ENCODE assay signal across 11 cellular contexts in the genomic region with DNA sequence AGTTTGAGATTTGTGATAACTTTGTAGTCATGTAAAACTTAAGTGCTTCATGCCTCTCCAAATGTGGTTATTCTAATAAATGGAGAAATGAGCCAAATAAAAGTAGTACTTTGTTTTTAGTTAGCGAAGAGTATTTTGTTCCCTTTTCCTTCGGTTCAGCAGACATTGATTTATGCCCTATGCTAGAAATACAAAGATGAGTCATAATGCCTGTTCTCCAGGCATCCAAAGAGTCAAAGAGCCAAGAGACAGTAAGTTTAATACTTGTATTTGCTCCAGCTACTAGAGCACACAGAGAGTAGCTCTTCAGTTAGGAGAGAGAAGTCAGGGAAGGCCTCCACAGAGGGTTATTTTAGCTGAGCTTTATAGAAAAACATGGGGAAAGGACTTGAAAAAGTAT. TPM values are rescaled to one million over a fixed set of nuclear protein-coding genes. Genes with fewer than 3 reads are reported as not detected.
DNase-seq lines count a peak whose midpoint lies in the region; ATAC-seq and TF ChIP-seq lines count a peak whose summit lies in the region.
"Had no signal": no experiment of that assay in that cellular context is flagged by ENCODE, and none has a peak within 500 bp of the region (broad histone marks: within the 10 kb centered on the region; RNA-seq: fewer than 3 reads in every experiment).

No MANE protein-coding gene starts in this region.

- peaks cover 23% of the 10 kb centered on the region for H3F3A ChIP-seq in SK-N-SH (replicated peaks; ENCODE audit: insufficient read depth)

- DNase-seq in GDM1 (lab: John Stamatoyannopoulos, UW) (peak; percentile 29), SK-N-SH (no peak), foreskin keratinocyte (peak in 1 of 2 donors; percentile 33), gastrocnemius medialis (no peak), hippocampal formation (lab: John Stamatoyannopoulos, UW) (no peak), SKM-1 treated with dmso at 0.1 percent for 144 hours (lab: John Stamatoyannopoulos, UW; ENCODE audit: unreplicated experiment) (no peak)
- DNase-seq: DMS53, left colon, small intestine had no signal

- H3K9me2 ChIP-seq in SK-N-SH, result no peaks in the 10 kb centered on the region

- H3K27me3 ChIP-seq in SK-N-SH (ENCODE audit: insufficient read depth) (no peaks in the 10 kb centered on the region), foreskin keratinocyte (no peaks in the 10 kb centered on the region), gastrocnemius medialis (no peaks in the 10 kb centered on the region)

- H3K79me2 ChIP-seq in SK-N-SH (ENCODE audit: insufficient read depth), result no peaks in the 10 kb centered on the region

- no peaks in the 10 kb centered on the region for H4K20me1 ChIP-seq in SK-N-SH (ENCODE audit: insufficient read depth)

- H3K4me2 ChIP-seq in SK-N-SH, result peak overlapping the region; percentile 57; the same call in 1 of the 2 replicates

- TF ChIP-seq CTCF in SK-N-SH (IDR thresholded peaks at IDR 0.05), result no peak
- no peak for TF ChIP-seq CTCF in foreskin keratinocyte (conservative IDR thresholded peaks at IDR 0.05)
- no peak for TF ChIP-seq CTCF in gastrocnemius medialis (IDR thresholded peaks at IDR 0.05 in 4 of 5, conservative IDR thresholded peaks at IDR 0.05 in 1 of 5)

- TF ChIP-seq RAD21 in SK-N-SH (IDR thresholded peaks at IDR 0.05; ENCODE audit: low read length), result no peak

- POLR2A ChIA-PET in SK-N-SH (lab: Yijun Ruan, JAX), result no interaction called here

- ATAC-seq in foreskin keratinocyte (peak; percentile 53), gastrocnemius medialis (peak; percentile 97 to 99), HG03460 (IDR thresholded peaks at IDR 0.05; ENCODE audit: unreplicated experiment) (no peak), GM18858 (IDR thresholded peaks at IDR 0.05; ENCODE audit: unreplicated experiment) (no peak)
- ATAC-seq: left colon had no signal

- TF ChIP-seq POLR2A in gastrocnemius medialis (IDR thresholded peaks at IDR 0.05), result no peak

- peak overlapping the region; percentile 32; the same call in 1 of the 2 replicates for H3K9ac ChIP-seq in SK-N-SH

- in situ Hi-C loops in gastrocnemius medialis (cut with MboI; ENCODE audit: low sequenced_read_pairs in 4 of 4), result loop anchor here in 2 of 4 donors (10.0 to 25.0 kb wide), 2 partner anchors 187 to 189 kb away; no protein-coding TSS in a partner anchor

- H3K36me3 ChIP-seq in SK-N-SH (replicated peaks in 1 of 2; ENCODE audit: control insufficient read depth in 1 of 2, insufficient read depth in 2 of 2, low read length in 1 of 2) (peaks cover 7 to 12% of the 10 kb centered on the region in 2 experiments), gastrocnemius medialis (peaks cover 0 to 27% of the 10 kb centered on the region in 2 donors)

- WGBS in SK-N-SH (ENCODE audit: low lambda C conversion rate), result 11% methylated on average over 2 of the region's 2 CpGs

- H3K4me3 ChIP-seq in SK-N-SH (ENCODE audit: low read depth in 2 of 2, low read length in 1 of 2), result peak overlapping the region in 1 of 2 experiments; percentile 14; a peak in 2 of 4 replicates
- peak overlapping the region in 1 of 4 donors; percentile 6 for H3K4me3 ChIP-seq in gastrocnemius medialis

- H3K9me3 ChIP-seq in SK-N-SH (no peaks in the 10 kb centered on the region), gastrocnemius medialis (no peaks in the 10 kb centered on the region)

- peak overlapping the region; percentile 74 for H2AFZ ChIP-seq in SK-N-SH (ENCODE audit: low read depth)

- intact Hi-C loops in gastrocnemius medialis (cut with DNase I; ENCODE audit: low total_unique reads), result loop anchor here (1.0 to 5.0 kb wide), 3 partner anchors 35 to 207 kb away; no protein-coding TSS in a partner anchor

- H3K27ac ChIP-seq in SK-N-SH (ENCODE audit: low read depth in 2 of 2, low read length in 1 of 2), result peak overlapping the region; percentile 74 to 83; a peak in 3 of 4 replicates
- no peak overlapping the region for H3K27ac ChIP-seq in foreskin keratinocyte
- H3K27ac ChIP-seq in gastrocnemius medialis, result peak overlapping the region; percentile 65 to 75 (median 71)

- TF ChIP-seq EP300 in SK-N-SH (IDR thresholded peaks at IDR 0.05; ENCODE audit: borderline replicate concordance in 1 of 2, low read depth in 1 of 2, low read length in 1 of 2), result peak in 1 of 2 experiments; percentile 60; a peak in 2 of 4 replicates

- CTCF ChIA-PET in SK-N-SH (lab: Yijun Ruan, JAX), result interaction anchor here (1.0 to 3.1 kb wide), 7 partner anchors 10 to 208 kb away, joined by 3 to 24 read pairs (median 9); partner anchors contain the start of gene COQ2

- H3K4me1 ChIP-seq in SK-N-SH (ENCODE audit: control insufficient read depth in 1 of 2, insufficient read depth in 2 of 2, low read depth in 1 of 2, low read length in 1 of 2) (peaks cover 0 to 6% of the 10 kb centered on the region in 2 experiments; a peak in 1 of 4 replicates), foreskin keratinocyte (no peaks in the 10 kb centered on the region), gastrocnemius medialis (peaks cover 15 to 21% of the 10 kb centered on the region in 2 donors)

TF ChIP-seq in SK-N-SH, 30 proteins besides CTCF, POLR2A, EP300 and RAD21 (continues in another document):
- TF ChIP-seq TCF12 (IDR thresholded peaks at IDR 0.05) (peak; percentile 79), FOXM1 (IDR thresholded peaks at IDR 0.05; ENCODE audit: low read depth) (no peak), FOSL2 (IDR thresholded peaks at IDR 0.05; ENCODE audit: borderline replicate concordance, low read depth) (peak; percentile 95), USF2 (IDR thresholded peaks at IDR 0.05; ENCODE audit: borderline replicate concordance, low read depth, low read length) (no peak), MAX (IDR thresholded peaks at IDR 0.05; ENCODE audit: low read depth) (no peak), RXRA (IDR thresholded peaks at IDR 0.05; ENCODE audit: borderline replicate concordance, low read depth) (peak; percentile 41; the same call in 1 of the 2 replicates), SIN3A (IDR thresholded peaks at IDR 0.05; ENCODE audit: borderline replicate concordance, low read depth, low read length) (0 out of 2 replicates have a peak, but pooled peaks have one; percentile 41), SMC3 (IDR thresholded peaks at IDR 0.05; ENCODE audit: low read depth, low read length) (no peak), ELF1 (IDR thresholded peaks at IDR 0.05) (no peak), FOXJ3 (CRISPR knock-in tag; IDR thresholded peaks at IDR 0.05) (no peak)
- TF ChIP-seq, protein P1, sequence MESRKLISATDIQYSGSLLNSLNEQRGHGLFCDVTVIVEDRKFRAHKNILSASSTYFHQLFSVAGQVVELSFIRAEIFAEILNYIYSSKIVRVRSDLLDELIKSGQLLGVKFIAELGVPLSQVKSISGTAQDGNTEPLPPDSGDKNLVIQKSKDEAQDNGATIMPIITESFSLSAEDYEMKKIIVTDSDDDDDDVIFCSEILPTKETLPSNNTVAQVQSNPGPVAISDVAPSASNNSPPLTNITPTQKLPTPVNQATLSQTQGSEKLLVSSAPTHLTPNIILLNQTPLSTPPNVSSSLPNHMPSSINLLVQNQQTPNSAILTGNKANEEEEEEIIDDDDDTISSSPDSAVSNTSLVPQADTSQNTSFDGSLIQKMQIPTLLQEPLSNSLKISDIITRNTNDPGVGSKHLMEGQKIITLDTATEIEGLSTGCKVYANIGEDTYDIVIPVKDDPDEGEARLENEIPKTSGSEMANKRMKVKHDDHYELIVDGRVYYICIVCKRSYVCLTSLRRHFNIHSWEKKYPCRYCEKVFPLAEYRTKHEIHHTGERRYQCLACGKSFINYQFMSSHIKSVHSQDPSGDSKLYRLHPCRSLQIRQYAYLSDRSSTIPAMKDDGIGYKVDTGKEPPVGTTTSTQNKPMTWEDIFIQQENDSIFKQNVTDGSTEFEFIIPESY (IDR thresholded peaks at IDR 0.05; ENCODE audit: borderline replicate concordance, low read depth), result no peak
- TF ChIP-seq, protein P2, sequence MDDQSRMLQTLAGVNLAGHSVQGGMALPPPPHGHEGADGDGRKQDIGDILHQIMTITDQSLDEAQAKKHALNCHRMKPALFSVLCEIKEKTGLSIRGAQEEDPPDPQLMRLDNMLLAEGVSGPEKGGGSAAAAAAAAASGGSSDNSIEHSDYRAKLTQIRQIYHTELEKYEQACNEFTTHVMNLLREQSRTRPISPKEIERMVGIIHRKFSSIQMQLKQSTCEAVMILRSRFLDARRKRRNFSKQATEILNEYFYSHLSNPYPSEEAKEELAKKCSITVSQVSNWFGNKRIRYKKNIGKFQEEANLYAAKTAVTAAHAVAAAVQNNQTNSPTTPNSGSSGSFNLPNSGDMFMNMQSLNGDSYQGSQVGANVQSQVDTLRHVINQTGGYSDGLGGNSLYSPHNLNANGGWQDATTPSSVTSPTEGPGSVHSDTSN (IDR thresholded peaks at IDR 0.05), result peak; percentile 98

RNA-seq across cellular contexts. Expression of gene PLAC8, which starts 38.8 kb away (rescaled TPM):
- polyA plus RNA-seq in SK-N-SH (2012; rRNA removed) (11.2 and 11.3 TPM in 2 replicates), foreskin keratinocyte (1.2 and 1.7 TPM in 2 replicates)
- 10.4 and 16.1 TPM in 2 replicates for polyA plus RNA-seq in SK-N-SH (2012; cell fraction: cytosol; rRNA removed)
- polyA plus RNA-seq in SK-N-SH (2012; cell fraction: nucleus; rRNA removed), result 2.6 and 6.1 TPM in 2 replicates
- total RNA-seq in foreskin keratinocyte (1.6 and 1.8 TPM in 2 replicates), gastrocnemius medialis (1 to 10 TPM in 1 of 4 donors, under 1 TPM in 2, not detected in 1; 0.23 to 1.1 (median 0.53) TPM)

RNA-seq across cellular contexts. Expression of gene COPS4, which starts 40.7 kb away (rescaled TPM):
- polyA plus RNA-seq in SK-N-SH (2012; rRNA removed) (32.2 and 33.9 TPM in 2 replicates), foreskin keratinocyte (32.3 and 38.1 TPM in 2 replicates)
- 39.5 and 44.6 TPM in 2 replicates for polyA plus RNA-seq in SK-N-SH (2012; cell fraction: cytosol; rRNA removed)
- polyA plus RNA-seq in SK-N-SH (2012; cell fraction: nucleus; rRNA removed), result 14.3 and 31.8 TPM in 2 replicates
- total RNA-seq in foreskin keratinocyte (44.4 and 47.6 TPM in 2 replicates), gastrocnemius medialis (100 to 1,000 TPM in 2 of 4 donors, 10 to 100 TPM in 2; 67.9 to 151 (median 91.9) TPM)

Comparison
In these comparisons a context has a peak if more than half of its experiments do, and no peak if none do; other contexts are left out.
1. ATAC-seq: peak in foreskin keratinocyte (single experiment) and gastrocnemius medialis (2 of 2); none in HG03460 (single experiment) and GM18858 (single experiment).